In genomic region chrX:15158736-15159406, GRCh38 we compare ENCODE assay signal across 9 cellular contexts.
DNase-seq lines count a peak whose midpoint lies in the region; ATAC-seq and TF ChIP-seq lines count a peak whose summit lies in the region.
"Had no signal": no experiment of that assay in that cellular context is flagged by ENCODE, and none has a peak within 500 bp of the region (broad histone marks: within the 10 kb centered on the region; RNA-seq: fewer than 3 reads in every experiment).

No MANE protein-coding gene starts in this region.

- H3K4me1 ChIP-seq in esophagus muscularis mucosa, result no peaks in the 10 kb centered on the region

- no peaks in the 10 kb centered on the region for H3K27me3 ChIP-seq in esophagus muscularis mucosa

- H3K27ac ChIP-seq in esophagus muscularis mucosa (replicated peaks in 1 of 4), result no peak overlapping the region

- no peak for TF ChIP-seq POLR2A in esophagus muscularis mucosa (IDR thresholded peaks at IDR 0.05; ENCODE audit: low read depth)

- TF ChIP-seq EP300 in esophagus muscularis mucosa (IDR thresholded peaks at IDR 0.05), result no peak

- DNase-seq in T-helper 2 cell (peak in 3 of 5 experiments; percentile 2 to 53 (median 22)), nucleus accumbens (lab: John Stamatoyannopoulos, UW) (no peak), globus pallidus (ENCODE audit: low spot score) (no peak), esophagus muscularis mucosa (ENCODE audit: extremely low spot score) (no peak)
- DNase-seq in stimulated activated CD4-positive, alpha-beta T cell treated with anti-CD3 and anti-CD28 coated beads, Interleukin-15, amount 100 ng/mL, for 24 hours, result peak; percentile 30
- DNase-seq: NCI-H510A treated with DMSO at 0.1 percent for 48 hours had no signal

- no peaks in the 10 kb centered on the region for H3K36me3 ChIP-seq in esophagus muscularis mucosa

- H3K9me3 ChIP-seq in esophagus muscularis mucosa, result no peaks in the 10 kb centered on the region

- WGBS in esophagus muscularis mucosa, result 78% methylated on average over 7 of the region's 7 CpGs

- H3K4me3 ChIP-seq in esophagus muscularis mucosa, result no peak overlapping the region

- ATAC-seq in GM19035 (IDR thresholded peaks at IDR 0.05; ENCODE audit: unreplicated experiment), result peak; percentile 79
- peak; percentile 78 for ATAC-seq in HG02798 (IDR thresholded peaks at IDR 0.05; ENCODE audit: poor library complexity, unreplicated experiment)
- no peak for ATAC-seq in HG02763 (IDR thresholded peaks at IDR 0.05; ENCODE audit: unreplicated experiment)

- intact Hi-C loops in esophagus muscularis mucosa (cut with DNase I), result no loop called here

- TF ChIP-seq CTCF in esophagus muscularis mucosa (IDR thresholded peaks at IDR 0.05), result no peak

Comparison
In these comparisons a context has a peak if more than half of its experiments do, and no peak if none do; other contexts are left out.
1. DNase-seq: peak in T-helper 2 cell (3 of 5) and stimulated activated CD4-positive, alpha-beta T cell treated with anti-CD3 and anti-CD28 coated beads, Interleukin-15, amount 100 ng/mL, for 24 hours (single experiment); none in nucleus accumbens (0 of 56), globus pallidus (single experiment) and esophagus muscularis mucosa (single experiment).